In the genomic region with DNA sequence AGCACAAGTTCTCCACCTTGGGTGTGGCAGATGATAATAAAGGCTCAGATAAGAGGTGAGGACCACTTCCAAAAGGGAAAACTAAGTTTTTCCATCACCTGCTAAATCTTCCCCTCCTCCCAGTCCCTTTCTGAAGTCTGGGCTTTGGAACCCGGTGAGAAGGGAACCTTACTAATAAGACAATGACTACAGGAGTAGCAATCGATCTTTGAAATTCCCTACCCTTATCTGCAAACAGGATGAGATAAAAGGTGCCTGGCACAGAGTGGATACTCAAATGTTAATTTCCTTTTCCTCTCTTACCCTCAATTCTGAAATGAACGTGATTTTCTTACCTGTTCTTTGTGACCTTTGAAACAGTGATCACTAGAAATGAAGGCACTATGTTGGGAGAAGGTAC, we compare ENCODE assay signal across 33 cellular contexts.
"Had no signal": no experiment of that assay in that cellular context is flagged by ENCODE, and none has a peak within 500 bp of the region (broad histone marks: within the 10 kb centered on the region; RNA-seq: fewer than 3 reads in every experiment).

No MANE protein-coding gene starts in this region.

- ATAC-seq: activated CD4-positive, alpha-beta T cell treated with anti-CD3 and anti-CD28 coated beads for 36 hours; activated CD4-positive, CD25-positive, alpha-beta regulatory T cell treated with anti-CD3 and anti-CD28 coated beads, Interleukin-2, amount 50 U/mL, for 24 hours; activated naive CD4-positive, alpha-beta T cell treated with anti-CD3 and anti-CD28 coated beads, Interleukin-2, amount 50 U/mL, for 72 hours; activated T-cell treated with anti-CD3 and anti-CD28 coated beads, Interleukin-2, amount 50 U/mL, for 4 hours; K562; PC-3 had no signal

- H3K9me3 Mint-ChIP-seq: activated T-helper 1 cell treated with anti-CD3 and anti-CD28 coated beads, Interleukin-12 subunit alpha, Interleukin-12 subunit beta, Interleukin-2, Interleukin-4 antibody, amounts not matched to agents 30 ng/mL and 10 ng/mL and 1 ng/mL, durations not matched to agents 14 hours and 24 hours and 36 hours had no signal

- H3K27ac Mint-ChIP-seq: activated CD4-positive, alpha-beta memory T cell treated with anti-CD3 and anti-CD28 coated beads for 36 hours; activated CD4-positive, alpha-beta T cell treated with anti-CD3 and anti-CD28 coated beads for 36 hours; activated naive CD4-positive, alpha-beta T cell treated with anti-CD3 and anti-CD28 coated beads for 36 hours; activated naive CD4-positive, alpha-beta T cell treated with anti-CD3 and anti-CD28 coated beads, Interleukin-2, amount 50 U/mL, for 72 hours; activated T-helper 1 cell treated with anti-CD3 and anti-CD28 coated beads, Interleukin-12 subunit alpha, Interleukin-12 subunit beta, Interleukin-2, Interleukin-4 antibody, amounts not matched to agents 30 ng/mL and 10 ng/mL and 1 ng/mL, durations not matched to agents 14 hours and 24 hours and 36 hours; brain; T-helper 1 cell treated with Interleukin-12 subunit alpha and Interleukin-12 subunit beta and Interleukin-4 antibody, amounts not matched to agents 30 μg/mL and 1 μg/mL, for 36 hours; T-helper 2 cell treated with Interferon-gamma antibody and Interleukin-4, amounts not matched to agents 5 μg/mL and 100 μg/mL, for 36 hours had no signal

- H3K36me3 ChIP-seq: adrenal gland had no signal

- H3K4me1 Mint-ChIP-seq: brain had no signal

- H3K9me2 ChIP-seq: SK-N-SH had no signal

- H3K4me3 ChIP-seq: adrenal gland, K562, Peyer's patch, SJSA1 had no signal

- H3K9me3 ChIP-seq: adrenal gland, Peyer's patch, SJSA1, SK-N-SH had no signal

- H3K36me3 Mint-ChIP-seq: brain had no signal

- DNase-seq: activated CD4-positive, alpha-beta memory T cell treated with anti-CD3 and anti-CD28 coated beads for 36 hours; activated CD4-positive, alpha-beta T cell treated with anti-CD3 and anti-CD28 coated beads for 36 hours; activated CD4-positive, alpha-beta T cell treated with anti-CD3 and anti-CD28 coated beads, Interleukin-2, amount 50 U/mL, for 1 hour; activated CD8-positive, alpha-beta memory T cell treated with anti-CD3 and anti-CD28 coated beads, Interleukin-2, amount 50 U/mL, for 4 hours; activated gamma-delta T cell treated with Interleukin-2 at 50 U/mL for 16 hours; activated naive CD4-positive, alpha-beta T cell treated with anti-CD3 and anti-CD28 coated beads for 36 hours; activated T-cell treated with anti-CD3 and anti-CD28 coated beads for 4 hours; activated T-cell treated with anti-CD3 and anti-CD28 coated beads, Interleukin-2, amount 50 U/mL, for 4 hours; adrenal gland; caudate nucleus; Karpas-422; NCI-H1048; NCI-H1105 treated with DMSO at 0.1 percent for 48 hours; NCI-H1436 treated with DMSO at 0.1 percent for 48 hours; NCI-H1694 treated with DMSO at 0.1 percent for 48 hours; NCI-H2029; NCI-H345; NCI-H524 treated with DMSO at 0.1 percent for 48 hours; NCI-H748 treated with DMSO at 0.1 percent for 48 hours; NK-92 treated with Interleukin-12 subunit alpha and Interleukin-12 subunit beta, amount 100 ng/mL, for 24 hours; PC-3; Peyer's patch; RPMI8226; SHP77 treated with DMSO at 0.1 percent for 48 hours; SK-N-SH had no signal

- H3K4me2 ChIP-seq: SK-N-SH had no signal

- H3K27me3 Mint-ChIP-seq: activated CD4-positive, alpha-beta memory T cell treated with anti-CD3 and anti-CD28 coated beads for 36 hours; activated CD4-positive, alpha-beta T cell treated with anti-CD3 and anti-CD28 coated beads for 36 hours; brain had no signal

- H3K4me3 Mint-ChIP-seq: activated CD4-positive, alpha-beta memory T cell treated with anti-CD3 and anti-CD28 coated beads for 36 hours; activated CD4-positive, alpha-beta T cell treated with anti-CD3 and anti-CD28 coated beads for 36 hours; activated naive CD4-positive, alpha-beta T cell treated with anti-CD3 and anti-CD28 coated beads for 36 hours; activated T-cell treated with anti-CD3 and anti-CD28 coated beads, Interleukin-2, amount 50 U/mL, for 4 hours; activated T-helper 1 cell treated with anti-CD3 and anti-CD28 coated beads, Interleukin-12 subunit alpha, Interleukin-12 subunit beta, Interleukin-2, Interleukin-4 antibody, amounts not matched to agents 30 ng/mL and 10 ng/mL and 1 ng/mL, durations not matched to agents 14 hours and 24 hours and 36 hours; brain; T-helper 1 cell treated with Interleukin-12 subunit alpha and Interleukin-12 subunit beta and Interleukin-4 antibody, amounts not matched to agents 30 μg/mL and 1 μg/mL, for 36 hours; T-helper 2 cell treated with Interferon-gamma antibody and Interleukin-4, amounts not matched to agents 5 μg/mL and 100 μg/mL, for 36 hours had no signal

- H3K27me3 ChIP-seq: adrenal gland, Peyer's patch, SJSA1 had no signal

- H3K27ac ChIP-seq: adrenal gland, SJSA1 had no signal
